In genomic region chr7:109986701-109987100, GRCh38 we compare ENCODE assay signal across 30 cellular contexts.
"Had no signal": no experiment of that assay in that cellular context is flagged by ENCODE, and none has a peak within 500 bp of the region (broad histone marks: within the 10 kb centered on the region; RNA-seq: fewer than 3 reads in every experiment).

No MANE protein-coding gene starts in this region.

- H3K4me3 Mint-ChIP-seq: activated CD8-positive, alpha-beta memory T cell treated with anti-CD3 and anti-CD28 coated beads, Interleukin-2, amount 10 ng/mL, durations not matched to agents 7 days and 5 days; activated CD8-positive, alpha-beta T cell treated with anti-CD3 and anti-CD28 coated beads, Interleukin-2, amount 10 ng/mL, durations not matched to agents 7 days and 5 days; activated naive CD4-positive, alpha-beta T cell treated with anti-CD3 and anti-CD28 coated beads for 36 hours; activated naive CD8-positive, alpha-beta T cell treated with anti-CD3 and anti-CD28 coated beads for 36 hours; activated T-helper 1 cell treated with anti-CD3 and anti-CD28 coated beads, Interleukin-12 subunit alpha, Interleukin-12 subunit beta, Interleukin-2, Interleukin-4 antibody, amounts not matched to agents 30 ng/mL and 10 ng/mL and 1 ng/mL, durations not matched to agents 14 hours and 24 hours and 36 hours; brain; dendritic cell treated with granulocyte-macrophage colony-stimulating factor and Interleukin-4, amounts not matched to agents 40 ng/mL and 50 ng/mL, for 4 days; endodermal cell; natural killer cell treated with Interleukin-12 subunit alpha and Interleukin-12 subunit beta and Interleukin-15 and Interleukin-18, amount 100 ng/mL, for 72 hours; WTC11 had no signal

- DNase-seq: activated CD4-positive, alpha-beta T cell treated with anti-CD3 and anti-CD28 coated beads for 1 hour; activated CD8-positive, alpha-beta memory T cell treated with anti-CD3 and anti-CD28 coated beads, Interleukin-2, amount 10 ng/mL, durations not matched to agents 7 days and 5 days; activated CD8-positive, alpha-beta T cell treated with anti-CD3 and anti-CD28 coated beads, Interleukin-2, amount 10 ng/mL, durations not matched to agents 7 days and 5 days; activated effector memory CD4-positive, alpha-beta T cell treated with anti-CD3 and anti-CD28 coated beads, Interleukin-2, amount 50 U/mL, for 16 hours; activated naive CD4-positive, alpha-beta T cell treated with anti-CD3 and anti-CD28 coated beads for 36 hours; activated naive CD8-positive, alpha-beta T cell treated with anti-CD3 and anti-CD28 coated beads for 36 hours; adrenal gland; aorta; endodermal cell; foreskin keratinocyte; kidney glomerular epithelial cell; left ventricle myocardium inferior; mesendoderm; ovary; retina; sigmoid colon; stimulated activated CD4-positive, alpha-beta T cell treated with anti-CD3 and anti-CD28 coated beads, Interleukin-2, amount 100 ng/mL, for 48 hours; stimulated activated naive CD4-positive, alpha-beta T cell treated with Interleukin-2 at 50 U/mL for 16 hours; T-helper 2 cell had no signal

- H3K27me3 Mint-ChIP-seq: activated CD8-positive, alpha-beta memory T cell treated with anti-CD3 and anti-CD28 coated beads, Interleukin-2, amount 10 ng/mL, durations not matched to agents 7 days and 5 days; activated naive CD8-positive, alpha-beta T cell treated with anti-CD3 and anti-CD28 coated beads for 36 hours; dendritic cell treated with granulocyte-macrophage colony-stimulating factor and Interleukin-4, amounts not matched to agents 40 ng/mL and 50 ng/mL, for 4 days; natural killer cell treated with Interleukin-12 subunit alpha and Interleukin-12 subunit beta and Interleukin-15 and Interleukin-18, amount 100 ng/mL, for 72 hours; progenitor cell of endocrine pancreas had no signal

- H3K27ac ChIP-seq: adrenal gland, esophagus muscularis mucosa, foreskin keratinocyte, left ventricle myocardium inferior, neutrophil, ovary, sigmoid colon, tibial nerve had no signal

- H3K4me1 Mint-ChIP-seq: activated CD8-positive, alpha-beta memory T cell treated with anti-CD3 and anti-CD28 coated beads, Interleukin-2, amount 10 ng/mL, durations not matched to agents 7 days and 5 days; activated naive CD8-positive, alpha-beta T cell treated with anti-CD3 and anti-CD28 coated beads for 36 hours; endodermal cell had no signal

- H3K36me3 ChIP-seq: adrenal gland, esophagus muscularis mucosa, left ventricle myocardium inferior, neutrophil, ovary, sigmoid colon, tibial nerve had no signal

- H3K9me3 Mint-ChIP-seq: activated naive CD4-positive, alpha-beta T cell treated with anti-CD3 and anti-CD28 coated beads for 36 hours; activated naive CD8-positive, alpha-beta T cell treated with anti-CD3 and anti-CD28 coated beads for 36 hours; activated T-helper 1 cell treated with anti-CD3 and anti-CD28 coated beads, Interleukin-12 subunit alpha, Interleukin-12 subunit beta, Interleukin-2, Interleukin-4 antibody, amounts not matched to agents 30 ng/mL and 10 ng/mL and 1 ng/mL, durations not matched to agents 14 hours and 24 hours and 36 hours had no signal

- H3K36me3 Mint-ChIP-seq: activated CD8-positive, alpha-beta memory T cell treated with anti-CD3 and anti-CD28 coated beads, Interleukin-2, amount 10 ng/mL, durations not matched to agents 7 days and 5 days; activated naive CD8-positive, alpha-beta T cell treated with anti-CD3 and anti-CD28 coated beads for 36 hours; brain; natural killer cell treated with Interleukin-12 subunit alpha and Interleukin-12 subunit beta and Interleukin-15 and Interleukin-18, amount 100 ng/mL, for 72 hours had no signal

- H3K4me1 ChIP-seq: adrenal gland, esophagus muscularis mucosa, left ventricle myocardium inferior, sigmoid colon, tibial nerve had no signal

- H3K4me2 ChIP-seq: smooth muscle cell had no signal

- H3K27ac Mint-ChIP-seq: activated CD8-positive, alpha-beta memory T cell treated with anti-CD3 and anti-CD28 coated beads, Interleukin-2, amount 10 ng/mL, durations not matched to agents 7 days and 5 days; activated CD8-positive, alpha-beta T cell treated with anti-CD3 and anti-CD28 coated beads, Interleukin-2, amount 10 ng/mL, durations not matched to agents 7 days and 5 days; activated naive CD4-positive, alpha-beta T cell treated with anti-CD3 and anti-CD28 coated beads for 36 hours; activated naive CD8-positive, alpha-beta T cell treated with anti-CD3 and anti-CD28 coated beads for 36 hours; activated T-helper 1 cell treated with anti-CD3 and anti-CD28 coated beads, Interleukin-12 subunit alpha, Interleukin-12 subunit beta, Interleukin-2, Interleukin-4 antibody, amounts not matched to agents 30 ng/mL and 10 ng/mL and 1 ng/mL, durations not matched to agents 14 hours and 24 hours and 36 hours; brain; dendritic cell treated with granulocyte-macrophage colony-stimulating factor and Interleukin-4, amounts not matched to agents 40 ng/mL and 50 ng/mL, for 4 days; endodermal cell; natural killer cell treated with Interleukin-12 subunit alpha and Interleukin-12 subunit beta and Interleukin-15 and Interleukin-18, amount 100 ng/mL, for 72 hours; progenitor cell of endocrine pancreas; WTC11 had no signal

- H3K9me3 ChIP-seq: adrenal gland, neutrophil, ovary, sigmoid colon, tibial nerve had no signal

- H3K27me3 ChIP-seq: adrenal gland, esophagus muscularis mucosa, foreskin keratinocyte, neutrophil, ovary, sigmoid colon, tibial nerve had no signal

- H3K4me3 ChIP-seq: adrenal gland, esophagus muscularis mucosa, left ventricle myocardium inferior, lung, ovary, sigmoid colon, smooth muscle cell, tibial nerve had no signal
